ENCODE assay signal across 25 cellular contexts in the genomic region with DNA sequence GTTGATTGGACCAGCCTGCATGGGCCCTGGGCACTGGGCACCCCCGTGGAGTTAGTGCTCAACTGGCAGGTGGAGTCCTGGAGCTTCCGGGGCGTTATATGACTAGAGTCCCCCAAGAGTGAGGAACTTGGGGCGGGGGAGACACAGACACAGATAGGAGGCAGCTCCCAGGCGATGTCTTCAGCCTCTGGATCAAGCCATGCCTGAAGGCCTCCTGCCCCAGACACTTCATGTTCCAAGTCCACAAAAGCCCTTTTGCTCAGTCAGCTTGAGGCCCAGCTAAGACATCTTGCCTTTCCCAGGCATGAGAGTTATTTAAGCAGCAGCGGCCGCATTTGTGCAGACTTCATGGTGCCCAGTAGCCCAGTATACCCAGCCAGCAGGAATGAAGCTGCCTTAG.
"Had no signal": no experiment of that assay in that cellular context is flagged by ENCODE, and none has a peak within 500 bp of the region (broad histone marks: within the 10 kb centered on the region; RNA-seq: fewer than 3 reads in every experiment).

No MANE protein-coding gene starts in this region.

- H3K4me3 Mint-ChIP-seq: naive thymus-derived CD8-positive, alpha-beta T cell; nephron progenitor cell; neural progenitor cell; stimulated activated effector memory CD8-positive, alpha-beta T cell treated with anti-CD3 and anti-CD28 coated beads, Interleukin-12 subunit alpha, Interleukin-12 subunit beta, amount 100 ng/mL, for 72 hours; stimulated activated naive CD8-positive, alpha-beta T cell treated with anti-CD3 and anti-CD28 coated beads, Interleukin-15, Interleukin-2, amounts not matched to agents 100 ng/mL and 50 ng/mL, for 24 hours had no signal

- DNase-seq: kidney glomerular epithelial cell; left cardiac atrium; lower lobe of right lung; mammary epithelial cell; mesenchymal stem cell; naive thymus-derived CD8-positive, alpha-beta T cell; nephron progenitor cell; retina; right cardiac atrium; sigmoid colon; small intestine; spleen; stimulated activated CD4-positive, alpha-beta T cell treated with anti-CD3 and anti-CD28 coated beads, Interleukin-4, amount 100 ng/mL, for 24 hours; stimulated activated naive CD4-positive, alpha-beta T cell; uterus had no signal

- H3K4me1 ChIP-seq: lower lobe of right lung, prostate gland, uterus had no signal

- ATAC-seq: lower lobe of right lung; naive thymus-derived CD8-positive, alpha-beta T cell; right cardiac atrium; stimulated activated effector memory CD8-positive, alpha-beta T cell treated with anti-CD3 and anti-CD28 coated beads, Interleukin-12 subunit alpha, Interleukin-12 subunit beta, amount 100 ng/mL, for 72 hours had no signal

- H3K36me3 ChIP-seq: lower lobe of right lung, neural progenitor cell, ovary, prostate gland, sigmoid colon, spleen, suprapubic skin, tibial nerve, uterus had no signal

- H3K36me3 Mint-ChIP-seq: naive thymus-derived CD8-positive, alpha-beta T cell; neural progenitor cell; stimulated activated effector memory CD8-positive, alpha-beta T cell treated with anti-CD3 and anti-CD28 coated beads, Interleukin-12 subunit alpha, Interleukin-12 subunit beta, amount 100 ng/mL, for 72 hours; type B pancreatic cell had no signal

- FAIRE-seq: keratinocyte, small intestine had no signal

- H3K27me3 ChIP-seq: hepatocyte, neural progenitor cell, ovary, sigmoid colon, suprapubic skin, tibial nerve, uterus had no signal

- H3K9me3 ChIP-seq: lower lobe of right lung, ovary, prostate gland, sigmoid colon, spleen, suprapubic skin, tibial nerve, uterus had no signal

- H3K27ac Mint-ChIP-seq: naive thymus-derived CD8-positive, alpha-beta T cell; nephron progenitor cell; stimulated activated effector memory CD8-positive, alpha-beta T cell treated with anti-CD3 and anti-CD28 coated beads, Interleukin-12 subunit alpha, Interleukin-12 subunit beta, amount 100 ng/mL, for 72 hours; stimulated activated naive CD8-positive, alpha-beta T cell treated with anti-CD3 and anti-CD28 coated beads, Interleukin-15, Interleukin-2, amounts not matched to agents 100 ng/mL and 50 ng/mL, for 24 hours; type B pancreatic cell had no signal

- H3K27ac ChIP-seq: hepatocyte, lower lobe of right lung, neural progenitor cell, ovary, prostate gland, sigmoid colon, spleen, suprapubic skin, uterus had no signal

- H2AFZ ChIP-seq: hepatocyte, neural progenitor cell had no signal

- H3K9ac ChIP-seq: neural progenitor cell had no signal

- H3K4me3 ChIP-seq: hepatocyte, lower lobe of right lung, neural progenitor cell, ovary, prostate gland, sigmoid colon, spleen, suprapubic skin, tibial nerve, uterus had no signal

- H3K4me2 ChIP-seq: hepatocyte, neural progenitor cell had no signal

- H3K9me3 Mint-ChIP-seq: naive thymus-derived CD8-positive, alpha-beta T cell; nephron progenitor cell; neural progenitor cell; stimulated activated effector memory CD8-positive, alpha-beta T cell treated with anti-CD3 and anti-CD28 coated beads, Interleukin-12 subunit alpha, Interleukin-12 subunit beta, amount 100 ng/mL, for 72 hours; stimulated activated naive CD8-positive, alpha-beta T cell treated with anti-CD3 and anti-CD28 coated beads, Interleukin-15, Interleukin-2, amounts not matched to agents 100 ng/mL and 50 ng/mL, for 24 hours; type B pancreatic cell had no signal
